In the genomic region with DNA sequence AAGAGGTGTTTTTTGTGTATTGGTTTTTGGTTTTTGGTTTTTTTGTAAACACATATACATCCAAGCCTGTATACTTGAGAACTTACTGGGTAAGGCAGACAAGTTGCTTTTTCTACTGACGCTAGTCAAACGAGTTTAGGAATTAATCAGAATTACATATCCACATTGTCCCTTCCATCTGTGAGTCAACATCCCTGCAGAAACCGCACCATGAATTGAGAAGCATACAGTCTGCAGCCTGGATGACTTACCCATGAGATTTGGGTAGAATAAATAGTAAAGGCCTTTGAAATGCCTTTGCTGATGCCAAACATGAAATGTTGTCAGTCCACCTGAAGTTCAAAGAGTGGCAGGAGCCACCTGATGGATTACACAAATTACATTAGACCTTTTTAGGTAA, we compare ENCODE assay signal across 1 cellular context.
TF ChIP-seq lines count a peak whose summit lies in the region.

No MANE protein-coding gene starts in this region.

TF ChIP-seq in GM23338, 12 proteins besides CTCF, POLR2A, EP300 and RAD21 (continued from another document):
- TF ChIP-seq, protein P1, sequence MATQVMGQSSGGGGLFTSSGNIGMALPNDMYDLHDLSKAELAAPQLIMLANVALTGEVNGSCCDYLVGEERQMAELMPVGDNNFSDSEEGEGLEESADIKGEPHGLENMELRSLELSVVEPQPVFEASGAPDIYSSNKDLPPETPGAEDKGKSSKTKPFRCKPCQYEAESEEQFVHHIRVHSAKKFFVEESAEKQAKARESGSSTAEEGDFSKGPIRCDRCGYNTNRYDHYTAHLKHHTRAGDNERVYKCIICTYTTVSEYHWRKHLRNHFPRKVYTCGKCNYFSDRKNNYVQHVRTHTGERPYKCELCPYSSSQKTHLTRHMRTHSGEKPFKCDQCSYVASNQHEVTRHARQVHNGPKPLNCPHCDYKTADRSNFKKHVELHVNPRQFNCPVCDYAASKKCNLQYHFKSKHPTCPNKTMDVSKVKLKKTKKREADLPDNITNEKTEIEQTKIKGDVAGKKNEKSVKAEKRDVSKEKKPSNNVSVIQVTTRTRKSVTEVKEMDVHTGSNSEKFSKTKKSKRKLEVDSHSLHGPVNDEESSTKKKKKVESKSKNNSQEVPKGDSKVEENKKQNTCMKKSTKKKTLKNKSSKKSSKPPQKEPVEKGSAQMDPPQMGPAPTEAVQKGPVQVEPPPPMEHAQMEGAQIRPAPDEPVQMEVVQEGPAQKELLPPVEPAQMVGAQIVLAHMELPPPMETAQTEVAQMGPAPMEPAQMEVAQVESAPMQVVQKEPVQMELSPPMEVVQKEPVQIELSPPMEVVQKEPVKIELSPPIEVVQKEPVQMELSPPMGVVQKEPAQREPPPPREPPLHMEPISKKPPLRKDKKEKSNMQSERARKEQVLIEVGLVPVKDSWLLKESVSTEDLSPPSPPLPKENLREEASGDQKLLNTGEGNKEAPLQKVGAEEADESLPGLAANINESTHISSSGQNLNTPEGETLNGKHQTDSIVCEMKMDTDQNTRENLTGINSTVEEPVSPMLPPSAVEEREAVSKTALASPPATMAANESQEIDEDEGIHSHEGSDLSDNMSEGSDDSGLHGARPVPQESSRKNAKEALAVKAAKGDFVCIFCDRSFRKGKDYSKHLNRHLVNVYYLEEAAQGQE (IDR thresholded peaks at IDR 0.05; ENCODE audit: unreplicated experiment): no peak
- TF ChIP-seq JUNB (IDR thresholded peaks at IDR 0.05; ENCODE audit: unreplicated experiment): no peak
- no peak for TF ChIP-seq EZH2phosphoT487 (IDR thresholded peaks at IDR 0.05; ENCODE audit: unreplicated experiment)
- TF ChIP-seq, protein P2, sequence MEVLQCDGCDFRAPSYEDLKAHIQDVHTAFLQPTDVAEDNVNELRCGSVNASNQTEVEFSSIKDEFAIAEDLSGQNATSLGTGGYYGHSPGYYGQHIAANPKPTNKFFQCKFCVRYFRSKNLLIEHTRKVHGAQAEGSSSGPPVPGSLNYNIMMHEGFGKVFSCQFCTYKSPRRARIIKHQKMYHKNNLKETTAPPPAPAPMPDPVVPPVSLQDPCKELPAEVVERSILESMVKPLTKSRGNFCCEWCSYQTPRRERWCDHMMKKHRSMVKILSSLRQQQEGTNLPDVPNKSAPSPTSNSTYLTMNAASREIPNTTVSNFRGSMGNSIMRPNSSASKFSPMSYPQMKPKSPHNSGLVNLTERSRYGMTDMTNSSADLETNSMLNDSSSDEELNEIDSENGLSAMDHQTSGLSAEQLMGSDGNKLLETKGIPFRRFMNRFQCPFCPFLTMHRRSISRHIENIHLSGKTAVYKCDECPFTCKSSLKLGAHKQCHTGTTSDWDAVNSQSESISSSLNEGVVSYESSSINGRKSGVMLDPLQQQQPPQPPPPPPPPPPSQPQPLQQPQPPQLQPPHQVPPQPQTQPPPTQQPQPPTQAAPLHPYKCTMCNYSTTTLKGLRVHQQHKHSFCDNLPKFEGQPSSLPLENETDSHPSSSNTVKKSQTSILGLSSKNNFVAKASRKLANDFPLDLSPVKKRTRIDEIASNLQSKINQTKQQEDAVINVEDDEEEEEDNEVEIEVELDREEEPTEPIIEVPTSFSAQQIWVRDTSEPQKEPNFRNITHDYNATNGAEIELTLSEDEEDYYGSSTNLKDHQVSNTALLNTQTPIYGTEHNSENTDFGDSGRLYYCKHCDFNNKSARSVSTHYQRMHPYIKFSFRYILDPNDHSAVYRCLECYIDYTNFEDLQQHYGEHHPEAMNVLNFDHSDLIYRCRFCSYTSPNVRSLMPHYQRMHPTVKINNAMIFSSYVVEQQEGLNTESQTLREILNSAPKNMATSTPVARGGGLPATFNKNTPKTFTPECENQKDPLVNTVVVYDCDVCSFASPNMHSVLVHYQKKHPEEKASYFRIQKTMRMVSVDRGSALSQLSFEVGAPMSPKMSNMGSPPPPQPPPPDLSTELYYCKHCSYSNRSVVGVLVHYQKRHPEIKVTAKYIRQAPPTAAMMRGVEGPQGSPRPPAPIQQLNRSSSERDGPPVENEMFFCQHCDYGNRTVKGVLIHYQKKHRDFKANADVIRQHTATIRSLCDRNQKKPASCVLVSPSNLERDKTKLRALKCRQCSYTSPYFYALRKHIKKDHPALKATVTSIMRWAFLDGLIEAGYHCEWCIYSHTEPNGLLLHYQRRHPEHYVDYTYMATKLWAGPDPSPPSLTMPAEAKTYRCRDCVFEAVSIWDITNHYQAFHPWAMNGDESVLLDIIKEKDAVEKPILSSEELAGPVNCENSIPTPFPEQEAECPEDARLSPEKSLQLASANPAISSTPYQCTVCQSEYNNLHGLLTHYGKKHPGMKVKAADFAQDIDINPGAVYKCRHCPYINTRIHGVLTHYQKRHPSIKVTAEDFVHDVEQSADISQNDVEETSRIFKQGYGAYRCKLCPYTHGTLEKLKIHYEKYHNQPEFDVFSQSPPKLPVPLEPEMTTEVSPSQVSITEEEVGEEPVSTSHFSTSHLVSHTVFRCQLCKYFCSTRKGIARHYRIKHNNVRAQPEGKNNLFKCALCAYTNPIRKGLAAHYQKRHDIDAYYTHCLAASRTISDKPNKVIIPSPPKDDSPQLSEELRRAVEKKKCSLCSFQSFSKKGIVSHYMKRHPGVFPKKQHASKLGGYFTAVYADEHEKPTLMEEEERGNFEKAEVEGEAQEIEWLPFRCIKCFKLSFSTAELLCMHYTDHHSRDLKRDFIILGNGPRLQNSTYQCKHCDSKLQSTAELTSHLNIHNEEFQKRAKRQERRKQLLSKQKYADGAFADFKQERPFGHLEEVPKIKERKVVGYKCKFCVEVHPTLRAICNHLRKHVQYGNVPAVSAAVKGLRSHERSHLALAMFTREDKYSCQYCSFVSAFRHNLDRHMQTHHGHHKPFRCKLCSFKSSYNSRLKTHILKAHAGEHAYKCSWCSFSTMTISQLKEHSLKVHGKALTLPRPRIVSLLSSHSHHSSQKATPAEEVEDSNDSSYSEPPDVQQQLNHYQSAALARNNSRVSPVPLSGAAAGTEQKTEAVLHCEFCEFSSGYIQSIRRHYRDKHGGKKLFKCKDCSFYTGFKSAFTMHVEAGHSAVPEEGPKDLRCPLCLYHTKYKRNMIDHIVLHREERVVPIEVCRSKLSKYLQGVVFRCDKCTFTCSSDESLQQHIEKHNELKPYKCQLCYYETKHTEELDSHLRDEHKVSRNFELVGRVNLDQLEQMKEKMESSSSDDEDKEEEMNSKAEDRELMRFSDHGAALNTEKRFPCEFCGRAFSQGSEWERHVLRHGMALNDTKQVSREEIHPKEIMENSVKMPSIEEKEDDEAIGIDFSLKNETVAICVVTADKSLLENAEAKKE (CRISPR knock-in tag; IDR thresholded peaks at IDR 0.05): no peak
- no peak for TF ChIP-seq ZNF331 (CRISPR knock-in tag; IDR thresholded peaks at IDR 0.05; ENCODE audit: low read depth)
- TF ChIP-seq STAT1 (IDR thresholded peaks at IDR 0.05; ENCODE audit: unreplicated experiment): no peak
- TF ChIP-seq, protein P3, sequence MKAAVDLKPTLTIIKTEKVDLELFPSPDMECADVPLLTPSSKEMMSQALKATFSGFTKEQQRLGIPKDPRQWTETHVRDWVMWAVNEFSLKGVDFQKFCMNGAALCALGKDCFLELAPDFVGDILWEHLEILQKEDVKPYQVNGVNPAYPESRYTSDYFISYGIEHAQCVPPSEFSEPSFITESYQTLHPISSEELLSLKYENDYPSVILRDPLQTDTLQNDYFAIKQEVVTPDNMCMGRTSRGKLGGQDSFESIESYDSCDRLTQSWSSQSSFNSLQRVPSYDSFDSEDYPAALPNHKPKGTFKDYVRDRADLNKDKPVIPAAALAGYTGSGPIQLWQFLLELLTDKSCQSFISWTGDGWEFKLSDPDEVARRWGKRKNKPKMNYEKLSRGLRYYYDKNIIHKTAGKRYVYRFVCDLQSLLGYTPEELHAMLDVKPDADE (IDR thresholded peaks at IDR 0.05): no peak
- no peak for TF ChIP-seq CREB1 (CRISPR knock-in tag; IDR thresholded peaks at IDR 0.05; ENCODE audit: low read depth)
- no peak for TF ChIP-seq NANOG (IDR thresholded peaks at IDR 0.05; ENCODE audit: borderline replicate concordance)
- no peak for TF ChIP-seq POLR2AphosphoS5 (IDR thresholded peaks at IDR 0.05; ENCODE audit: low read depth)
TF ChIP-seq in GM23338: peak in this region for 0.
